Comparison of ENCODE assay signal across 15 cellular contexts in genomic region chr9:35920004-35920658, GRCh38. TPM values are rescaled to one million over a fixed set of nuclear protein-coding genes. Genes with fewer than 3 reads are reported as not detected.
DNase-seq lines count a peak whose midpoint lies in the region; ATAC-seq, FAIRE-seq and TF ChIP-seq lines count a peak whose summit lies in the region.
"Had no signal": no experiment of that assay in that cellular context is flagged by ENCODE, and none has a peak within 500 bp of the region (broad histone marks: within the 10 kb centered on the region; RNA-seq: fewer than 3 reads in every experiment).

No MANE protein-coding gene starts in this region.

- intact Hi-C loops in mucosa of descending colon (cut with DNase I, micrococcal nuclease) (no loop called here), transverse colon (cut with DNase I; ENCODE audit: low total_unique reads) (no loop called here)

- H3K36me3 ChIP-seq in mucosa of descending colon (ENCODE audit: low read depth) = no peaks in the 10 kb centered on the region
- H3K36me3 ChIP-seq in transverse colon = no peaks in the 10 kb centered on the region

- 29 to 53% methylated on average over 1 to 6 of the region's 6 CpGs for WGBS in transverse colon (ENCODE audit: low coverage in 1 of 2), 2 donors

- TF ChIP-seq CTCF in mucosa of descending colon (IDR thresholded peaks at IDR 0.05) (peak; percentile 16), transverse colon (IDR thresholded peaks at IDR 0.05) (peak in 3 of 5 experiments; percentile 9 to 23 (median 13)), GM13976 (IDR thresholded peaks at IDR 0.05; ENCODE audit: borderline replicate concordance, control extremely low read depth, extremely low read depth, insufficient read depth, missing control alignments) (no peak)

- DNase-seq in SKM-1 treated with dmso at 0.1 percent for 144 hours (lab: John Stamatoyannopoulos, UW; ENCODE audit: unreplicated experiment) (peak; percentile 29), SKM-1 (lab: John Stamatoyannopoulos, UW; ENCODE audit: unreplicated experiment) (no peak), mucosa of descending colon (peak; percentile 79 to 82 (median 81)), transverse colon (peak; percentile 79), GM13976 (ENCODE audit: low spot score) (no peak), NCI-H1105 (lab: John Stamatoyannopoulos, UW) (no peak)
- DNase-seq: ACHN; activated CD8-positive, alpha-beta memory T cell treated with anti-CD3 and anti-CD28 coated beads, Interleukin-2, amount 50 U/mL, for 4 hours; anterior cingulate cortex; NCI-H2107; stimulated activated naive CD8-positive, alpha-beta T cell treated with anti-CD3 and anti-CD28 coated beads, Interleukin-15, amount 100 ng/mL, for 72 hours had no signal

- H3K4me3 ChIP-seq in mucosa of descending colon (no peak overlapping the region), transverse colon (no peak overlapping the region)

- no peak for TF ChIP-seq EP300 in transverse colon (IDR thresholded peaks at IDR 0.05; ENCODE audit: low read depth)

- H3K4me1 ChIP-seq in mucosa of descending colon (ENCODE audit: low read depth) (peaks cover 34% of the 10 kb centered on the region), transverse colon (peaks cover 12 to 85% (median 67%) of the 10 kb centered on the region in 4 donors)

- no peaks in the 10 kb centered on the region for H3K27me3 ChIP-seq in transverse colon

- ATAC-seq in mucosa of descending colon (peak; percentile 79), GM21515 (IDR thresholded peaks at IDR 0.05; ENCODE audit: unreplicated experiment) (no peak)
- ATAC-seq: stimulated activated naive CD8-positive, alpha-beta T cell treated with anti-CD3 and anti-CD28 coated beads, Interleukin-15, amount 100 ng/mL, for 72 hours had no signal

- no peak for TF ChIP-seq POLR2A in transverse colon (IDR thresholded peaks at IDR 0.05)

- FAIRE-seq in colon (lab: Jason Lieb, UNC) = peak; percentile 82
- FAIRE-seq: RCC 7860 had no signal

- no peaks in the 10 kb centered on the region for H3K9me3 ChIP-seq in mucosa of descending colon
- H3K9me3 ChIP-seq in transverse colon = no peaks in the 10 kb centered on the region

- H3K27ac ChIP-seq in transverse colon = peak overlapping the region; percentile 86 to 89 (median 88)

- in situ Hi-C loops in transverse colon (cut with MboI; ENCODE audit: low pct_ligation_motif_present in 1 of 4, low pct_unique_long_range_greater_than_20kb in 1 of 4, low sequenced_read_pairs in 3 of 4) = no loop called here
- in situ Hi-C loops in GM13976 (cut with MboI; ENCODE audit: low sequenced_read_pairs, unreplicated experiment) = no loop called here

RNA-seq across cellular contexts. Expression of gene SPAAR, which starts 10.8 kb away (rescaled TPM):
- total RNA-seq in mucosa of descending colon (1 to 10 TPM; 2.0 to 2.9 (median 2.0) TPM), transverse colon (1 to 10 TPM in 1 of 4 donors, under 1 TPM in 1, not detected in 2; 0.68 to 2.5 TPM)
- total RNA-seq: neural crest cell had no signal

RNA-seq across cellular contexts. Expression of gene HRCT1, which starts 14.1 kb away (rescaled TPM):
- 100 to 1,000 TPM in 1 of 3 donors, 10 to 100 TPM in 2; 24.8 to 161 (median 82.1) TPM for total RNA-seq in mucosa of descending colon
- 10 to 100 TPM; 23.9 to 60.2 (median 34.3) TPM for total RNA-seq in transverse colon
- total RNA-seq: neural crest cell had no signal

RNA-seq across cellular contexts. Expression of gene OR2S2, which starts 37.8 kb away (rescaled TPM):
- total RNA-seq in mucosa of descending colon (not detected), transverse colon (not detected)
- total RNA-seq: neural crest cell had no signal

RNA-seq across cellular contexts. Expression of gene OR13J1, which starts 49.9 kb away (rescaled TPM):
- not detected for total RNA-seq in mucosa of descending colon
- total RNA-seq in transverse colon = under 1 TPM in 1 of 4 donors, not detected in 3; 0.64 TPM
- total RNA-seq: neural crest cell had no signal

Comparison
In these comparisons a context has a peak if more than half of its experiments do, and no peak if none do; other contexts are left out.
1. DNase-seq: peak in SKM-1 treated with dmso at 0.1 percent for 144 hours (single experiment), mucosa of descending colon (3 of 3) and transverse colon (single experiment); none in SKM-1 (single experiment), GM13976 (single experiment) and NCI-H1105 (single experiment).